ENCODE assay signal across 28 cellular contexts in the genomic region with DNA sequence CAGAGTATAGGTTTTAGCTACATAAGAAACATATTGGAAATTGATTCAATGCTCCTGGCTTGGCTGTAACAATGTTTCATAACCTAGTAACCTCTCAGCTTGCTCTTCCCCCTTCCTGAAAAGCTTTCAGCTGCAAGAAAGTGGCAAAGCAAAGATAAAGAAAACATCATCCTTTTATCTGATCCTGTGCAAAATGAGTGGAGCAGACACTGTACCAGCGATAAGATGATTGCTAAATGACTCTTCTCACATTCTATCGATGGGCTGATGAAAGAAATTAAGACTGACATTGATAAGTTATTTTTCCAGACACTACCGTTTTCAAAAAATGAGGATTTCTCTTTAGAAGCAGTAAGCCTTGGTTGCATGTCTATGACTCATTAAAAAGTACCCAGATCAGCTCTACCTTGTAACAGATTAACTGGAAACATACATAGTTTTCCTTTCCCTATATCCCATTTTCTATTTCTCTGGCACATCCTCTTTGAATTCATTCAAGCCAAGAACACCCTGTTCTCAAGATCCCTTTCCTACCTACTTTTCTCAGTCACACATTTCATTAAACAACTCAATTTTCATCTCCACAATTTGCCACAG.
DNase-seq lines count a peak whose midpoint lies in the region; ATAC-seq and TF ChIP-seq lines count a peak whose summit lies in the region.
"Had no signal": no experiment of that assay in that cellular context is flagged by ENCODE, and none has a peak within 500 bp of the region (broad histone marks: within the 10 kb centered on the region; RNA-seq: fewer than 3 reads in every experiment).

No MANE protein-coding gene starts in this region.

- intact Hi-C loops in activated CD4-positive, alpha-beta T cell treated with anti-CD3 and anti-CD28 coated beads, Interleukin-2, amount 10 ng/mL, durations not matched to agents 24 days and 14 days (cut with micrococcal nuclease): no loop called here

- TF ChIP-seq CTCF in brain (conservative IDR thresholded peaks at IDR 0.05): no peak

- no peaks in the 10 kb centered on the region for H3K4me1 Mint-ChIP-seq in activated CD4-positive, alpha-beta T cell treated with anti-CD3 and anti-CD28 coated beads, Interleukin-2, amount 10 ng/mL, durations not matched to agents 24 days and 14 days
- H3K4me1 Mint-ChIP-seq in brain: peaks cover 34% of the 10 kb centered on the region
- H3K4me1 Mint-ChIP-seq: activated CD8-positive, alpha-beta memory T cell treated with anti-CD3 and anti-CD28 coated beads, Interleukin-2, amount 10 ng/mL, durations not matched to agents 7 days and 5 days; activated naive CD8-positive, alpha-beta T cell treated with anti-CD3 and anti-CD28 coated beads, Interleukin-2, amount 10 ng/mL, durations not matched to agents 7 days and 5 days; CD14-positive monocyte; stimulated activated memory B cell treated with anti-CD40 and anti-IgM and Interleukin-4, amounts not matched to agents 10 μg/mL and 1 μg/mL and 100 μg/mL, for 72 hours had no signal

- peaks cover 3% of the 10 kb centered on the region for H3K9me3 Mint-ChIP-seq in activated CD4-positive, alpha-beta T cell treated with anti-CD3 and anti-CD28 coated beads, Interleukin-2, amount 10 ng/mL, durations not matched to agents 24 days and 14 days
- H3K9me3 Mint-ChIP-seq in brain: peaks cover 3 to 23% (median 9%) of the 10 kb centered on the region in 5 experiments
- H3K9me3 Mint-ChIP-seq: dendritic cell treated with granulocyte-macrophage colony-stimulating factor and Interleukin-4, amounts not matched to agents 40 ng/mL and 50 ng/mL, for 4 days had no signal

- peak; percentile 1 for DNase-seq in activated CD4-positive, alpha-beta T cell treated with anti-CD3 and anti-CD28 coated beads, Interleukin-2, amount 10 ng/mL, durations not matched to agents 24 days and 14 days
- no peak for DNase-seq in activated CD4-positive, alpha-beta T cell treated with anti-CD3 and anti-CD28 coated beads for 1 hour
- DNase-seq in kidney tubule cell (ENCODE audit: low spot score) (peak; percentile 60), T1000 (lab: John Stamatoyannopoulos, UW) (no peak)
- DNase-seq: activated CD4-positive, alpha-beta T cell treated with anti-CD3 and anti-CD28 coated beads, Interleukin-2, amount 50 U/mL, for 4 hours; activated CD8-positive, alpha-beta memory T cell treated with anti-CD3 and anti-CD28 coated beads, Interleukin-2, amount 10 ng/mL, durations not matched to agents 7 days and 5 days; activated gamma-delta T cell treated with Interleukin-2 at 50 U/mL for 16 hours; activated naive CD8-positive, alpha-beta T cell treated with anti-CD3 and anti-CD28 coated beads, Interleukin-2, amount 10 ng/mL, durations not matched to agents 7 days and 5 days; activated T-cell treated with anti-CD3 and anti-CD28 coated beads, Interleukin-2, amount 50 U/mL, for 4 hours; caudate nucleus; erythroblast; head of caudate nucleus; NCI-H1436; NCI-H2081; NCI-H345; NCI-H748 treated with DMSO at 0.1 percent for 48 hours; Peyer's patch; SHP77 treated with DMSO at 0.1 percent for 48 hours; transverse colon had no signal

- H3K27ac Mint-ChIP-seq in activated CD4-positive, alpha-beta T cell treated with anti-CD3 and anti-CD28 coated beads, Interleukin-2, amount 10 ng/mL, durations not matched to agents 24 days and 14 days: no peak overlapping the region
- H3K27ac Mint-ChIP-seq in brain: peak overlapping the region in 3 of 5 experiments; percentile 10 to 27 (median 18)
- H3K27ac Mint-ChIP-seq: activated CD8-positive, alpha-beta memory T cell treated with anti-CD3 and anti-CD28 coated beads, Interleukin-2, amount 10 ng/mL, durations not matched to agents 7 days and 5 days; activated naive CD8-positive, alpha-beta T cell treated with anti-CD3 and anti-CD28 coated beads, Interleukin-2, amount 10 ng/mL, durations not matched to agents 7 days and 5 days; CD14-positive monocyte; dendritic cell treated with granulocyte-macrophage colony-stimulating factor and Interleukin-4, amounts not matched to agents 40 ng/mL and 50 ng/mL, for 4 days; stimulated activated memory B cell treated with anti-CD40 and anti-IgM and Interleukin-4, amounts not matched to agents 10 μg/mL and 1 μg/mL and 100 μg/mL, for 72 hours; WTC11 had no signal

- ATAC-seq in HG03432 (IDR thresholded peaks at IDR 0.05; ENCODE audit: unreplicated experiment) (no peak), HG03108 (IDR thresholded peaks at IDR 0.05; ENCODE audit: unreplicated experiment) (no peak), HG02588 (IDR thresholded peaks at IDR 0.05; ENCODE audit: unreplicated experiment) (no peak)
- ATAC-seq: activated CD8-positive, alpha-beta memory T cell treated with anti-CD3 and anti-CD28 coated beads, Interleukin-2, amount 10 ng/mL, durations not matched to agents 7 days and 5 days; activated T-cell treated with anti-CD3 and anti-CD28 coated beads, Interleukin-2, amount 50 U/mL, for 4 hours; HepG2; stimulated activated memory B cell treated with anti-CD40 and anti-IgM and Interleukin-4, amounts not matched to agents 10 μg/mL and 1 μg/mL and 100 μg/mL, for 72 hours; WTC11 had no signal

- no peaks in the 10 kb centered on the region for H3K27me3 Mint-ChIP-seq in activated CD4-positive, alpha-beta T cell treated with anti-CD3 and anti-CD28 coated beads, Interleukin-2, amount 10 ng/mL, durations not matched to agents 24 days and 14 days
- peaks cover 5% of the 10 kb centered on the region for H3K27me3 Mint-ChIP-seq in brain
- H3K27me3 Mint-ChIP-seq: activated CD8-positive, alpha-beta memory T cell treated with anti-CD3 and anti-CD28 coated beads, Interleukin-2, amount 10 ng/mL, durations not matched to agents 7 days and 5 days; activated naive CD8-positive, alpha-beta T cell treated with anti-CD3 and anti-CD28 coated beads, Interleukin-2, amount 10 ng/mL, durations not matched to agents 7 days and 5 days; dendritic cell treated with granulocyte-macrophage colony-stimulating factor and Interleukin-4, amounts not matched to agents 40 ng/mL and 50 ng/mL, for 4 days; stimulated activated memory B cell treated with anti-CD40 and anti-IgM and Interleukin-4, amounts not matched to agents 10 μg/mL and 1 μg/mL and 100 μg/mL, for 72 hours had no signal

- H3K36me3 Mint-ChIP-seq in activated CD4-positive, alpha-beta T cell treated with anti-CD3 and anti-CD28 coated beads, Interleukin-2, amount 10 ng/mL, durations not matched to agents 24 days and 14 days (ENCODE audit: low read depth): no peaks in the 10 kb centered on the region
- H3K36me3 Mint-ChIP-seq in brain: peaks cover 13% of the 10 kb centered on the region
- H3K36me3 Mint-ChIP-seq: activated CD8-positive, alpha-beta memory T cell treated with anti-CD3 and anti-CD28 coated beads, Interleukin-2, amount 10 ng/mL, durations not matched to agents 7 days and 5 days; activated naive CD8-positive, alpha-beta T cell treated with anti-CD3 and anti-CD28 coated beads, Interleukin-2, amount 10 ng/mL, durations not matched to agents 7 days and 5 days; CD14-positive monocyte; stimulated activated memory B cell treated with anti-CD40 and anti-IgM and Interleukin-4, amounts not matched to agents 10 μg/mL and 1 μg/mL and 100 μg/mL, for 72 hours had no signal

- no peak overlapping the region for H3K4me3 Mint-ChIP-seq in activated CD4-positive, alpha-beta T cell treated with anti-CD3 and anti-CD28 coated beads, Interleukin-2, amount 10 ng/mL, durations not matched to agents 24 days and 14 days
- H3K4me3 Mint-ChIP-seq in brain: no peak overlapping the region
- H3K4me3 Mint-ChIP-seq: activated CD8-positive, alpha-beta memory T cell treated with anti-CD3 and anti-CD28 coated beads, Interleukin-2, amount 10 ng/mL, durations not matched to agents 7 days and 5 days; activated naive CD8-positive, alpha-beta T cell treated with anti-CD3 and anti-CD28 coated beads, Interleukin-2, amount 10 ng/mL, durations not matched to agents 7 days and 5 days; activated T-cell treated with anti-CD3 and anti-CD28 coated beads, Interleukin-2, amount 50 U/mL, for 4 hours; CD14-positive monocyte; dendritic cell treated with granulocyte-macrophage colony-stimulating factor and Interleukin-4, amounts not matched to agents 40 ng/mL and 50 ng/mL, for 4 days; stimulated activated memory B cell treated with anti-CD40 and anti-IgM and Interleukin-4, amounts not matched to agents 10 μg/mL and 1 μg/mL and 100 μg/mL, for 72 hours; WTC11 had no signal

Comparison
In these comparisons a context has a peak if more than half of its experiments do, and no peak if none do; other contexts are left out.
1. DNase-seq: peak in activated CD4-positive, alpha-beta T cell treated with anti-CD3 and anti-CD28 coated beads, Interleukin-2, amount 10 ng/mL, durations not matched to agents 24 days and 14 days (single experiment) and kidney tubule cell (single experiment); none in activated CD4-positive, alpha-beta T cell treated with anti-CD3 and anti-CD28 coated beads for 1 hour (single experiment) and T1000 (single experiment).